23 cellular contexts compared by ENCODE assay signal in the genomic region with DNA sequence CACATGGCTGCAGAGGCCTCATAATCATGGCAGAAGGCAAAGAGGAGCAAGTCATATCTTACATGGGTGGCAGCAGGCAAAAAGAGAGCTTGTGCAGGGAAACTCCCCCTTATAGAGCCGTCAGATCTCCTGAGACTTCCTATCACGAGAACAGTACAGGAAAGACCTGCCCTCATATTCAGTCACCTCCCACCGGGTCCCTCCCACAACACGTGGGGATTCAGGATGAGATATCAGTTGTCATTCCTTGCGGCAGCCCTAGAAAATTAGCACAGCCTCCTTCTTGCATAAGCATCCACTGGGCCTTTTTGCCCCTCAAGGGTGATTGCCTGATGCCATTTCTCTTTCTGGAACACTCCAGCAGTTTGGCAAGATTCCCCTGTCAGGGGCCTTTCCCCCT.
DNase-seq lines count a peak whose midpoint lies in the region; ATAC-seq, FAIRE-seq and TF ChIP-seq lines count a peak whose summit lies in the region.
"Had no signal": no experiment of that assay in that cellular context is flagged by ENCODE, and none has a peak within 500 bp of the region (broad histone marks: within the 10 kb centered on the region; RNA-seq: fewer than 3 reads in every experiment).

No MANE protein-coding gene starts in this region.

- H3K56ac ChIP-seq in mesendoderm (ENCODE audit: low read length), result no peak overlapping the region

- POLR2A ChIA-PET in K562 (lab: Yijun Ruan, JAX), result interaction anchor here (0.7 kb wide), 1 partner anchor 1428 kb away, joined by 3 read pairs; no protein-coding TSS in a partner anchor

- H3K4me3 ChIP-seq in K562 (no peak overlapping the region), mesendoderm (ENCODE audit: low read length) (no peak overlapping the region)
- H3K4me3 ChIP-seq: A549, GM23248 had no signal

- CTCF ChIA-PET in K562 (lab: Yijun Ruan, JAX; ENCODE audit: low intra/inter-chr PET ratio), result no interaction called here
- CTCF ChIA-PET in activated CD8-positive, alpha-beta memory T cell treated with anti-CD3 and anti-CD28 coated beads, Interleukin-2, amount 10 ng/mL, durations not matched to agents 7 days and 5 days (lab: Charles Lee), result no interaction called here

- H3K36me3 Mint-ChIP-seq in activated CD8-positive, alpha-beta memory T cell treated with anti-CD3 and anti-CD28 coated beads, Interleukin-2, amount 10 ng/mL, durations not matched to agents 7 days and 5 days, result no peaks in the 10 kb centered on the region

- TF ChIP-seq EP300 in K562 (IDR thresholded peaks at IDR 0.05; ENCODE audit: low read length), result no peak

- no peak overlapping the region for H3K18ac ChIP-seq in mesendoderm (ENCODE audit: low read length)

- no peaks in the 10 kb centered on the region for H3K9me1 ChIP-seq in K562 (ENCODE audit: control insufficient read depth, insufficient read depth, low read length)

- ATAC-seq in K562 (peak; percentile 82), omental fat pad (ENCODE audit: low FRiP score) (no peak)
- ATAC-seq in activated CD8-positive, alpha-beta memory T cell treated with anti-CD3 and anti-CD28 coated beads, Interleukin-2, amount 10 ng/mL, durations not matched to agents 7 days and 5 days, result no peak
- ATAC-seq: A549 had no signal

- no peak overlapping the region for H2AFZ ChIP-seq in K562 (ENCODE audit: low read depth, low read length)
- H2AFZ ChIP-seq: GM23248 had no signal

- no peak overlapping the region for H2BK5ac ChIP-seq in mesendoderm (ENCODE audit: low read length)

- intact Hi-C loops in K562 (cut with micrococcal nuclease), result no loop called here
- intact Hi-C loops in head of caudate nucleus (cut with DNase I), result no loop called here

- no peak overlapping the region for H3K27ac ChIP-seq in K562 (ENCODE audit: extremely low read depth, low read depth, low read length)
- H3K27ac ChIP-seq in mesendoderm (ENCODE audit: low read depth, low read length), result no peak overlapping the region
- H3K27ac ChIP-seq: A549, GM23248 had no signal

- H3K27ac Mint-ChIP-seq in activated CD8-positive, alpha-beta memory T cell treated with anti-CD3 and anti-CD28 coated beads, Interleukin-2, amount 10 ng/mL, durations not matched to agents 7 days and 5 days, result no peak overlapping the region
- H3K27ac Mint-ChIP-seq: CD4-positive, alpha-beta memory T cell had no signal

- in situ Hi-C loops in K562 (cut with MboI), result no loop called here

- peaks cover 0 to 7% of the 10 kb centered on the region in 2 experiments; a peak in 2 of 5 replicates for H3K4me1 ChIP-seq in K562 (replicated peaks in 1 of 2; ENCODE audit: control insufficient read depth in 2 of 2, insufficient read depth in 2 of 2, low read length in 2 of 2)
- H3K4me1 ChIP-seq in mesendoderm (ENCODE audit: control insufficient read depth, low read depth, low read length), result peaks cover 7% of the 10 kb centered on the region
- H3K4me1 ChIP-seq: A549 had no signal

- no peak overlapping the region for H3K4me2 ChIP-seq in K562 (ENCODE audit: insufficient read depth, low read length)
- no peak overlapping the region for H3K4me2 ChIP-seq in mesendoderm (ENCODE audit: low read length)
- H3K4me2 ChIP-seq: A549 had no signal

- H3K36me3 ChIP-seq in K562 (ENCODE audit: control insufficient read depth, insufficient read depth, low read length) (no peaks in the 10 kb centered on the region), mesendoderm (ENCODE audit: control insufficient read depth, insufficient read depth, low read length) (no peaks in the 10 kb centered on the region)

- no peaks in the 10 kb centered on the region for H3K9me3 Mint-ChIP-seq in activated CD8-positive, alpha-beta memory T cell treated with anti-CD3 and anti-CD28 coated beads, Interleukin-2, amount 10 ng/mL, durations not matched to agents 7 days and 5 days (ENCODE audit: low read depth)

- no peaks in the 10 kb centered on the region for H3K27me3 Mint-ChIP-seq in activated CD8-positive, alpha-beta memory T cell treated with anti-CD3 and anti-CD28 coated beads, Interleukin-2, amount 10 ng/mL, durations not matched to agents 7 days and 5 days
- H3K27me3 Mint-ChIP-seq: CD4-positive, alpha-beta memory T cell had no signal

- 0% methylated on average over 5 of the region's 5 CpGs for WGBS in K562 (ENCODE audit: insufficient coverage, low coverage, missing lambda C conversion rate)
- WGBS in mesendoderm (ENCODE audit: extremely low coverage, insufficient coverage, low lambda C conversion rate), result no CpG with 5 or more reads among the region's 5 CpGs

- DNase-seq in K562 (ENCODE audit: extremely low read depth in 1 of 4, low spot score in 3 of 4) (peak in 1 of 4 experiments; percentile 27), head of caudate nucleus (peak in 31 of 42 donors; percentile 10 to 73 (median 40)), mesendoderm (peak; percentile 55), putamen (ENCODE audit: low spot score) (peak; percentile 50), omental fat pad (ENCODE audit: low spot score) (no peak)
- DNase-seq in activated T-cell treated with anti-CD3 and anti-CD28 coated beads, Interleukin-2, amount 50 U/mL, for 48 hours, result no peak
- DNase-seq in activated CD8-positive, alpha-beta memory T cell treated with anti-CD3 and anti-CD28 coated beads, Interleukin-2, amount 10 ng/mL, durations not matched to agents 7 days and 5 days, result no peak
- DNase-seq: 8988T; ACHN; AML-193; C1 segment of cervical spinal cord; Caco-2; CD4-positive, alpha-beta memory T cell; DMS153; DND-41; GM23248; H7; HCEC 1CT had no signal

- no peak overlapping the region for H3K4ac ChIP-seq in mesendoderm (ENCODE audit: low read depth, low read length)

- no peaks in the 10 kb centered on the region for H3K4me1 Mint-ChIP-seq in activated CD8-positive, alpha-beta memory T cell treated with anti-CD3 and anti-CD28 coated beads, Interleukin-2, amount 10 ng/mL, durations not matched to agents 7 days and 5 days

- H3K9me3 ChIP-seq in K562 (replicated peaks; ENCODE audit: control insufficient read depth, insufficient read depth, low read depth, low read length), result no peaks in the 10 kb centered on the region
- H3K9me3 ChIP-seq: A549, Caco-2 had no signal

- H3K4me3 Mint-ChIP-seq in activated CD8-positive, alpha-beta memory T cell treated with anti-CD3 and anti-CD28 coated beads, Interleukin-2, amount 10 ng/mL, durations not matched to agents 7 days and 5 days, result no peak overlapping the region
- H3K4me3 Mint-ChIP-seq: CD4-positive, alpha-beta memory T cell had no signal

- no peak overlapping the region for H4K5ac ChIP-seq in mesendoderm (ENCODE audit: low read length)

- no peak overlapping the region for H3K23ac ChIP-seq in mesendoderm (ENCODE audit: low read length)

- FAIRE-seq in K562 (lab: Jason Lieb, UNC), result no peak
- FAIRE-seq: A549, G401.6, GM12892, GM19239, H1 had no signal

- no peak for TF ChIP-seq RAD21 in K562 (CRISPR knock-in tag; conservative IDR thresholded peaks at IDR 0.05 in 1 of 2, IDR thresholded peaks at IDR 0.05 in 1 of 2)

- TF ChIP-seq CTCF in K562 (IDR thresholded peaks at IDR 0.05 in 2 of 3, conservative IDR thresholded peaks at IDR 0.05 in 1 of 3; ENCODE audit: insufficient read depth in 2 of 3, low read depth in 1 of 3, low read length in 3 of 3), result no peak
- TF ChIP-seq CTCF in omental fat pad (IDR thresholded peaks at IDR 0.05), result no peak

- 0 out of 2 replicates have a peak, but pooled peaks cover 4% of the 10 kb centered on the region for H4K20me1 ChIP-seq in K562 (replicated peaks; ENCODE audit: control insufficient read depth, insufficient read depth, low read length)

- no peaks in the 10 kb centered on the region for H3K79me1 ChIP-seq in mesendoderm (ENCODE audit: low read length)

- H2AK5ac ChIP-seq in mesendoderm (ENCODE audit: low read length), result no peak overlapping the region

- H2BK15ac ChIP-seq in mesendoderm (replicated peaks; ENCODE audit: low read depth), result no peak overlapping the region

- no peak for TF ChIP-seq POLR2A in K562 (conservative IDR thresholded peaks at IDR 0.05)

- H3K27me3 ChIP-seq in K562 (ENCODE audit: control insufficient read depth in 2 of 2, insufficient read depth in 2 of 2, low read length in 2 of 2) (peaks cover 4 to 24% of the 10 kb centered on the region in 2 experiments; a peak in 4 of 5 replicates), mesendoderm (ENCODE audit: insufficient read depth, low read length, poor library complexity) (no peaks in the 10 kb centered on the region)

- H3K9ac ChIP-seq in K562 (ENCODE audit: insufficient read depth in 1 of 2, low read depth in 2 of 2, low read length in 2 of 2) (no peak overlapping the region), mesendoderm (ENCODE audit: low read length) (no peak overlapping the region)
- H3K9ac ChIP-seq: GM23248 had no signal

- no peak overlapping the region for H4K8ac ChIP-seq in mesendoderm (ENCODE audit: low read depth, low read length)

- H2BK120ac ChIP-seq in mesendoderm (ENCODE audit: low read depth, low read length), result no peak overlapping the region

- BruUV-seq in K562 (replicated peaks; lab: Mats Ljungman, UMichigan), result no TSS peak

- H3K79me2 ChIP-seq in K562 (ENCODE audit: control insufficient read depth, insufficient read depth, low read length) (no peaks in the 10 kb centered on the region), mesendoderm (ENCODE audit: control insufficient read depth, insufficient read depth, low read length) (no peaks in the 10 kb centered on the region)

TF ChIP-seq in K562, 482 proteins besides CTCF, POLR2A, EP300 and RAD21 (continues in another document):
- TF ChIP-seq BHLHE40 (IDR thresholded peaks at IDR 0.05; ENCODE audit: low read length) (peak; percentile 51; the same call in 1 of the 2 replicates), ZNF507 (tag; conservative IDR thresholded peaks at IDR 0.05) (no peak), NRF1 (conservative IDR thresholded peaks at IDR 0.05 in 1 of 2, IDR thresholded peaks at IDR 0.05 in 1 of 2) (no peak), ZFX (CRISPR knock-in tag; IDR thresholded peaks at IDR 0.05) (no peak)
- TF ChIP-seq, protein P1, sequence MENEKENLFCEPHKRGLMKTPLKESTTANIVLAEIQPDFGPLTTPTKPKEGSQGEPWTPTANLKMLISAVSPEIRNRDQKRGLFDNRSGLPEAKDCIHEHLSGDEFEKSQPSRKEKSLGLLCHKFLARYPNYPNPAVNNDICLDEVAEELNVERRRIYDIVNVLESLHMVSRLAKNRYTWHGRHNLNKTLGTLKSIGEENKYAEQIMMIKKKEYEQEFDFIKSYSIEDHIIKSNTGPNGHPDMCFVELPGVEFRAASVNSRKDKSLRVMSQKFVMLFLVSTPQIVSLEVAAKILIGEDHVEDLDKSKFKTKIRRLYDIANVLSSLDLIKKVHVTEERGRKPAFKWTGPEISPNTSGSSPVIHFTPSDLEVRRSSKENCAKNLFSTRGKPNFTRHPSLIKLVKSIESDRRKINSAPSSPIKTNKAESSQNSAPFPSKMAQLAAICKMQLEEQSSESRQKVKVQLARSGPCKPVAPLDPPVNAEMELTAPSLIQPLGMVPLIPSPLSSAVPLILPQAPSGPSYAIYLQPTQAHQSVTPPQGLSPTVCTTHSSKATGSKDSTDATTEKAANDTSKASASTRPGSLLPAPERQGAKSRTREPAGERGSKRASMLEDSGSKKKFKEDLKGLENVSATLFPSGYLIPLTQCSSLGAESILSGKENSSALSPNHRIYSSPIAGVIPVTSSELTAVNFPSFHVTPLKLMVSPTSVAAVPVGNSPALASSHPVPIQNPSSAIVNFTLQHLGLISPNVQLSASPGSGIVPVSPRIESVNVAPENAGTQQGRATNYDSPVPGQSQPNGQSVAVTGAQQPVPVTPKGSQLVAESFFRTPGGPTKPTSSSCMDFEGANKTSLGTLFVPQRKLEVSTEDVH (IDR thresholded peaks at IDR 0.05; ENCODE audit: low read depth, partially characterized antibody), result no peak

Comparison
In these comparisons a context has a peak if more than half of its experiments do, and no peak if none do; other contexts are left out.
1. DNase-seq: peak in head of caudate nucleus (31 of 42), mesendoderm (single experiment) and putamen (single experiment); none in omental fat pad (single experiment), activated T-cell treated with anti-CD3 and anti-CD28 coated beads, Interleukin-2, amount 50 U/mL, for 48 hours (0 of 2) and activated CD8-positive, alpha-beta memory T cell treated with anti-CD3 and anti-CD28 coated beads, Interleukin-2, amount 10 ng/mL, durations not matched to agents 7 days and 5 days (single experiment).